8 cellular contexts compared by ENCODE assay signal in the genomic region with DNA sequence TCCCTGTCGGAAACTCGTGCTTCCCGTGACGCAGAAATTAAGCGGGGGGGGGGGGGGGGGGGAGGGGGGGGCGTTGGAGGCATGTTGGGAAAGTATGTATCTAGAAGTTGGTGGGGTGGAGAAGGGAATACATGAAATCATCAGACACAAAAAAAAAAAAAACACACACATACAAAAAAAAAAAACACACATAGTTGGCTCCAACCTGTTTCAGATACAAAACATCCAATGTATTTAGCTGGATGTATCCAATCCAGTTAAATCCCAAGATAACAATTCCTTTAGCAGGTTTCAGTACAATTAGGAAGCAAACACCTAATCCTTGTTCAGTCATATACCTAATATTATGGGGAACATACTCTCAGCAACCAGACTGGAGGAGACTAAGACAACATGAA. TPM values are rescaled to one million over a fixed set of nuclear protein-coding genes. Genes with fewer than 3 reads are reported as not detected.
DNase-seq lines count a peak whose midpoint lies in the region; ATAC-seq and TF ChIP-seq lines count a peak whose summit lies in the region.

No MANE protein-coding gene starts in this region.

- H3K27ac Mint-ChIP-seq in stimulated activated naive CD8-positive, alpha-beta T cell treated with anti-CD3 and anti-CD28 coated beads, Interleukin-15, Interleukin-2, amounts not matched to agents 100 ng/mL and 50 ng/mL, for 24 hours: peak overlapping the region; percentile 93

- no peak for TF ChIP-seq CTCF in cardiac fibroblast (IDR thresholded peaks at IDR 0.05; ENCODE audit: low read depth, low read length)
- no peak for TF ChIP-seq CTCF in GM13977 (IDR thresholded peaks at IDR 0.05; ENCODE audit: extremely low read depth, insufficient read depth, missing control alignments)

- no peaks in the 10 kb centered on the region for H3K9me3 Mint-ChIP-seq in stimulated activated naive CD8-positive, alpha-beta T cell treated with anti-CD3 and anti-CD28 coated beads, Interleukin-15, Interleukin-2, amounts not matched to agents 100 ng/mL and 50 ng/mL, for 24 hours

- peaks cover 20% of the 10 kb centered on the region for H3K4me1 ChIP-seq in mononuclear cell (ENCODE audit: insufficient read depth, low read length)

- peak overlapping the region; percentile 88 for H3K4me3 Mint-ChIP-seq in stimulated activated naive CD8-positive, alpha-beta T cell treated with anti-CD3 and anti-CD28 coated beads, Interleukin-15, Interleukin-2, amounts not matched to agents 100 ng/mL and 50 ng/mL, for 24 hours

- in situ Hi-C loops in GM13977 (cut with MboI; ENCODE audit: low pct_unique_long_range_greater_than_20kb, low sequenced_read_pairs, unreplicated experiment): no loop called here

- no peak for ATAC-seq in stimulated activated naive CD8-positive, alpha-beta T cell treated with anti-CD3 and anti-CD28 coated beads, Interleukin-15, Interleukin-2, amounts not matched to agents 100 U/mL and 50 U/mL, for 24 hours
- ATAC-seq in GM18517 (IDR thresholded peaks at IDR 0.05; ENCODE audit: unreplicated experiment): no peak

- H3K4me1 Mint-ChIP-seq in stimulated activated naive CD8-positive, alpha-beta T cell treated with anti-CD3 and anti-CD28 coated beads, Interleukin-15, Interleukin-2, amounts not matched to agents 100 ng/mL and 50 ng/mL, for 24 hours (ENCODE audit: low read depth): peaks cover 44% of the 10 kb centered on the region

- peaks cover 6% of the 10 kb centered on the region for H3K36me3 Mint-ChIP-seq in stimulated activated naive CD8-positive, alpha-beta T cell treated with anti-CD3 and anti-CD28 coated beads, Interleukin-15, Interleukin-2, amounts not matched to agents 100 ng/mL and 50 ng/mL, for 24 hours (ENCODE audit: low read depth)

- H3K27me3 Mint-ChIP-seq in stimulated activated naive CD8-positive, alpha-beta T cell treated with anti-CD3 and anti-CD28 coated beads, Interleukin-15, Interleukin-2, amounts not matched to agents 100 ng/mL and 50 ng/mL, for 24 hours: no peaks in the 10 kb centered on the region

- no peaks in the 10 kb centered on the region for H3K27me3 ChIP-seq in mononuclear cell (ENCODE audit: insufficient read depth, low read length)

- no peaks in the 10 kb centered on the region for H3K9me3 ChIP-seq in mononuclear cell (ENCODE audit: low read depth, low read length)

- H3K4me3 ChIP-seq in cardiac fibroblast (replicated peaks in 1 of 2; ENCODE audit: low read depth in 2 of 2, low read length in 2 of 2) (peak overlapping the region; percentile 73 to 97), mononuclear cell (ENCODE audit: low read length) (peak overlapping the region; percentile 77)

- DNase-seq in stimulated activated naive CD8-positive, alpha-beta T cell treated with anti-CD3 and anti-CD28 coated beads, Interleukin-15, Interleukin-2, amounts not matched to agents 100 U/mL and 50 U/mL, for 24 hours: no peak
- DNase-seq in cardiac fibroblast (ENCODE audit: low read depth in 2 of 2) (peak; percentile 66 to 80), DMS114 treated with DMSO at 0.1 percent for 48 hours (lab: John Stamatoyannopoulos, UW; ENCODE audit: unreplicated experiment) (no peak), GM13977 (ENCODE audit: low spot score) (no peak), foreskin melanocyte (no peak)

RNA-seq across cellular contexts. Expression of gene FAM222B, which starts 29.6 kb away (rescaled TPM):
- 15.1 TPM for total RNA-seq in mononuclear cell

RNA-seq across cellular contexts. Expression of gene ERAL1, which starts 41.8 kb away (rescaled TPM):
- 11.1 TPM for total RNA-seq in mononuclear cell

Comparison
In these comparisons a context has a peak if more than half of its experiments do, and no peak if none do; other contexts are left out.
1. DNase-seq: peak in cardiac fibroblast (2 of 2); none in stimulated activated naive CD8-positive, alpha-beta T cell treated with anti-CD3 and anti-CD28 coated beads, Interleukin-15, Interleukin-2, amounts not matched to agents 100 U/mL and 50 U/mL, for 24 hours (single experiment), DMS114 treated with DMSO at 0.1 percent for 48 hours (single experiment), GM13977 (single experiment) and foreskin melanocyte (single experiment).